In the genomic region with DNA sequence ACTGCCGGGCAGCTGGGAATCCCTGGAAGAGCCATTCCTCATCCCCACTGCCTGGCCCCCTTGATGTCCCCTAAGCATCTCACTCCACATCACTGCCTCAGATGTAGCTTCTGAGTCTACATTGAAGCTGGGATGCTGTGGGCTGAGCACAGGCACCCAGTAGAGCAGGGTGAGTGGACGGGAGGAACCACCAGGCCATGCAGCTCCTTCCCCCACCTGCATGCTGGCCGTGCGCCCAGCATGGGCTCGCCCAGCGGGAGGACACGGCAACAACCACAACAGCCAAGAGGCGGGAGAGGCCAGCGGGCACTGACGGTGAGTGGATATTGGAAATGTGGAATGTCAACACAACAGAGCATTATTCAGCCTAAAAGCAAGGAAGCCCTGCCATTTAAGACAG, we compare ENCODE assay signal across 20 cellular contexts.
DNase-seq lines count a peak whose midpoint lies in the region; ATAC-seq and TF ChIP-seq lines count a peak whose summit lies in the region.
"Had no signal": no experiment of that assay in that cellular context is flagged by ENCODE, and none has a peak within 500 bp of the region (broad histone marks: within the 10 kb centered on the region; RNA-seq: fewer than 3 reads in every experiment).

No MANE protein-coding gene starts in this region.

- TF ChIP-seq CTCF in Calu3 (IDR thresholded peaks at IDR 0.05; ENCODE audit: unreplicated experiment) (no peak), body of pancreas (IDR thresholded peaks at IDR 0.05) (peak in 1 of 7 experiments; percentile 10), omental fat pad (IDR thresholded peaks at IDR 0.05) (no peak)

- 23 to 33% methylated on average over 7 to 10 of the region's 10 CpGs for WGBS in body of pancreas, 2 donors

- H3K36me3 Mint-ChIP-seq in Calu3 (ENCODE audit: insufficient read depth, unreplicated experiment): no peaks in the 10 kb centered on the region
- H3K36me3 Mint-ChIP-seq: activated naive CD8-positive, alpha-beta T cell treated with anti-CD3 and anti-CD28 coated beads, Interleukin-2, amount 10 ng/mL, durations not matched to agents 7 days and 5 days; WTC11 had no signal

- DNase-seq in Calu3 (peak; percentile 51), HK-2 (ENCODE audit: unreplicated experiment) (peak; percentile 45), body of pancreas (peak; percentile 28 to 62 (median 47)), omental fat pad (ENCODE audit: low spot score) (no peak), hepatic stellate cell (ENCODE audit: low spot score) (no peak), NCI-H187 treated with DMSO at 0.1 percent for 48 hours (lab: John Stamatoyannopoulos, UW) (no peak), middle frontal gyrus (ENCODE audit: extremely low spot score, low spot score) (no peak)
- no peak for DNase-seq in effector memory CD4-positive, alpha-beta T cell
- DNase-seq: activated CD8-positive, alpha-beta T cell treated with anti-CD3 and anti-CD28 coated beads for 36 hours; activated naive CD8-positive, alpha-beta T cell treated with anti-CD3 and anti-CD28 coated beads, Interleukin-2, amount 10 ng/mL, durations not matched to agents 7 days and 5 days; Caco-2; dermis blood vessel endothelial cell; gastrocnemius medialis; left ventricle myocardium inferior; NCI-H2029; stimulated activated CD4-positive, alpha-beta T cell treated with anti-CD3 and anti-CD28 coated beads, Interleukin-4, amount 100 ng/mL, for 24 hours; T-helper 2 cell had no signal

- no peaks in the 10 kb centered on the region for H3K4me1 Mint-ChIP-seq in Calu3 (ENCODE audit: low read depth, unreplicated experiment)
- H3K4me1 Mint-ChIP-seq: activated naive CD8-positive, alpha-beta T cell treated with anti-CD3 and anti-CD28 coated beads, Interleukin-2, amount 10 ng/mL, durations not matched to agents 7 days and 5 days; B cell; WTC11 had no signal

- H3K27ac ChIP-seq in body of pancreas: no peak overlapping the region
- H3K27ac ChIP-seq in effector memory CD4-positive, alpha-beta T cell (ENCODE audit: insufficient read depth, low read length, poor library complexity, severe bottlenecking): no peak overlapping the region
- H3K27ac ChIP-seq: epithelial cell of prostate, gastrocnemius medialis, left ventricle myocardium inferior had no signal

- no peaks in the 10 kb centered on the region for H3K36me3 ChIP-seq in body of pancreas (replicated peaks in 1 of 2; ENCODE audit: insufficient read depth in 1 of 2, low read depth in 2 of 2)
- H3K36me3 ChIP-seq in effector memory CD4-positive, alpha-beta T cell (ENCODE audit: control insufficient read depth, insufficient read depth, low read length): no peaks in the 10 kb centered on the region
- H3K36me3 ChIP-seq: gastrocnemius medialis, left ventricle myocardium inferior had no signal

- CTCF ChIA-PET in Calu3 (lab: Charles Lee): no interaction called here

- no peaks in the 10 kb centered on the region for H3K9me3 ChIP-seq in body of pancreas
- H3K9me3 ChIP-seq in effector memory CD4-positive, alpha-beta T cell (ENCODE audit: control insufficient read depth, low read length): no peaks in the 10 kb centered on the region
- H3K9me3 ChIP-seq: Caco-2, gastrocnemius medialis, left ventricle myocardium inferior had no signal

- no peaks in the 10 kb centered on the region for H3K27me3 ChIP-seq in body of pancreas
- no peaks in the 10 kb centered on the region for H3K27me3 ChIP-seq in effector memory CD4-positive, alpha-beta T cell (replicated peaks; ENCODE audit: control insufficient read depth, insufficient read depth, low read length, poor library complexity, severe bottlenecking)
- H3K27me3 ChIP-seq: gastrocnemius medialis had no signal

- no peaks in the 10 kb centered on the region for H3K4me1 ChIP-seq in body of pancreas
- no peaks in the 10 kb centered on the region for H3K4me1 ChIP-seq in effector memory CD4-positive, alpha-beta T cell (ENCODE audit: control insufficient read depth, insufficient read depth, low read length, poor library complexity, severe bottlenecking)
- H3K4me1 ChIP-seq: Caco-2 had no signal

- no peak overlapping the region for H3K4me3 Mint-ChIP-seq in Calu3 (ENCODE audit: low read depth, unreplicated experiment)
- H3K4me3 Mint-ChIP-seq: activated CD8-positive, alpha-beta T cell treated with anti-CD3 and anti-CD28 coated beads for 36 hours; activated naive CD8-positive, alpha-beta T cell treated with anti-CD3 and anti-CD28 coated beads, Interleukin-2, amount 10 ng/mL, durations not matched to agents 7 days and 5 days; B cell; WTC11 had no signal

- H3K27me3 Mint-ChIP-seq in Calu3 (ENCODE audit: unreplicated experiment): peaks cover 71% of the 10 kb centered on the region
- H3K27me3 Mint-ChIP-seq: activated CD8-positive, alpha-beta T cell treated with anti-CD3 and anti-CD28 coated beads for 36 hours; activated naive CD8-positive, alpha-beta T cell treated with anti-CD3 and anti-CD28 coated beads, Interleukin-2, amount 10 ng/mL, durations not matched to agents 7 days and 5 days; B cell had no signal

- BruUV-seq in Calu3 (replicated peaks; lab: Mats Ljungman, UMichigan): no TSS peak

- no peaks in the 10 kb centered on the region for H3K9me3 Mint-ChIP-seq in Calu3 (ENCODE audit: low read depth, unreplicated experiment)
- H3K9me3 Mint-ChIP-seq: activated CD8-positive, alpha-beta T cell treated with anti-CD3 and anti-CD28 coated beads for 36 hours; activated naive CD8-positive, alpha-beta T cell treated with anti-CD3 and anti-CD28 coated beads, Interleukin-2, amount 10 ng/mL, durations not matched to agents 7 days and 5 days; WTC11 had no signal

- H3K27ac Mint-ChIP-seq in Calu3 (ENCODE audit: unreplicated experiment): no peak overlapping the region
- H3K27ac Mint-ChIP-seq: activated CD8-positive, alpha-beta T cell treated with anti-CD3 and anti-CD28 coated beads for 36 hours; activated naive CD8-positive, alpha-beta T cell treated with anti-CD3 and anti-CD28 coated beads, Interleukin-2, amount 10 ng/mL, durations not matched to agents 7 days and 5 days; B cell; WTC11 had no signal

- intact Hi-C loops in Calu3 (cut with micrococcal nuclease; ENCODE audit: unreplicated experiment) (no loop called here), body of pancreas (cut with DNase I) (no loop called here)

- no peak for TF ChIP-seq POLR2A in body of pancreas (IDR thresholded peaks at IDR 0.05)

- peak; percentile 61 for ATAC-seq in body of pancreas
- peak; percentile 86 for ATAC-seq in omental fat pad (ENCODE audit: low FRiP score)
- ATAC-seq: activated CD8-positive, alpha-beta T cell treated with anti-CD3 and anti-CD28 coated beads for 36 hours; gastrocnemius medialis; WTC11 had no signal

- H3K4me3 ChIP-seq in body of pancreas: no peak overlapping the region
- H3K4me3 ChIP-seq in effector memory CD4-positive, alpha-beta T cell (ENCODE audit: insufficient read depth, low read depth, low read length, poor library complexity, severe bottlenecking): no peak overlapping the region
- H3K4me3 ChIP-seq: gastrocnemius medialis, left ventricle myocardium inferior had no signal

Comparison
In these comparisons a context has a peak if more than half of its experiments do, and no peak if none do; other contexts are left out.
1. DNase-seq: peak in Calu3 (single experiment), HK-2 (single experiment) and body of pancreas (4 of 4); none in omental fat pad (single experiment), effector memory CD4-positive, alpha-beta T cell (0 of 3), hepatic stellate cell (single experiment), NCI-H187 treated with DMSO at 0.1 percent for 48 hours (single experiment) and middle frontal gyrus (single experiment).